ENCODE assay signal across 10 cellular contexts in genomic region chr1:197692965-197693364, GRCh38.
DNase-seq lines count a peak whose midpoint lies in the region; ATAC-seq, FAIRE-seq and TF ChIP-seq lines count a peak whose summit lies in the region.
"Had no signal": no experiment of that assay in that cellular context is flagged by ENCODE, and none has a peak within 500 bp of the region (broad histone marks: within the 10 kb centered on the region; RNA-seq: fewer than 3 reads in every experiment).

No MANE protein-coding gene starts in this region.

- no peaks in the 10 kb centered on the region for H3K4me1 ChIP-seq in ascending aorta

- H3K36me3 ChIP-seq in ascending aorta, result no peaks in the 10 kb centered on the region

- DNase-seq in A172 (ENCODE audit: low spot score) (peak; percentile 29), GM12891 (ENCODE audit: insufficient read length, low spot score) (no peak), NCI-H748 treated with DMSO at 0.1 percent for 48 hours (lab: John Stamatoyannopoulos, UW) (peak; percentile 9), fibroblast of gingiva (ENCODE audit: low read depth) (peak; percentile 4), ascending aorta (ENCODE audit: low spot score in 2 of 2) (no peak), occipital lobe (lab: John Stamatoyannopoulos, UW) (no peak)
- DNase-seq: activated T-cell treated with anti-CD3 and anti-CD28 coated beads, Interleukin-2, amount 50 U/mL, for 4 hours; NCI-H524 treated with DMSO at 0.1 percent for 48 hours had no signal

- no peak for TF ChIP-seq CTCF in ascending aorta (IDR thresholded peaks at IDR 0.05)

- no peak overlapping the region for H3K4me3 ChIP-seq in ascending aorta

- ATAC-seq in HG03159 (IDR thresholded peaks at IDR 0.05; ENCODE audit: unreplicated experiment) (no peak), HG03280 (IDR thresholded peaks at IDR 0.05; ENCODE audit: unreplicated experiment) (no peak)
- ATAC-seq: activated T-cell treated with anti-CD3 and anti-CD28 coated beads, Interleukin-2, amount 50 U/mL, for 4 hours had no signal

- intact Hi-C loops in ascending aorta (cut with DNase I), result no loop called here

- H3K27me3 ChIP-seq in ascending aorta, result no peaks in the 10 kb centered on the region

- peak; percentile 54 for FAIRE-seq in GM12891 (lab: Jason Lieb, UNC)

- H3K9me3 ChIP-seq in ascending aorta, result peaks cover 0 to 7% of the 10 kb centered on the region in 2 donors

- H3K27ac ChIP-seq in ascending aorta, result no peak overlapping the region

- TF ChIP-seq POLR2A in GM12891 (IDR thresholded peaks at IDR 0.05; ENCODE audit: low read depth, low read length), result no peak

TF ChIP-seq in GM12891, 5 proteins besides CTCF, POLR2A, EP300 and RAD21:
- TF ChIP-seq PAX5 (IDR thresholded peaks at IDR 0.05; ENCODE audit: insufficient read depth, low read length, severe bottlenecking) (no peak), TAF1 (IDR thresholded peaks at IDR 0.05; ENCODE audit: low read depth, low read length) (no peak), SPI1 (IDR thresholded peaks at IDR 0.05; ENCODE audit: low read depth, low read length) (no peak), POU2F2 (IDR thresholded peaks at IDR 0.05; ENCODE audit: low read depth, low read length) (no peak), POLR2AphosphoS5 (IDR thresholded peaks at IDR 0.05; ENCODE audit: low read depth, low read length) (no peak)

Comparison
In these comparisons a context has a peak if more than half of its experiments do, and no peak if none do; other contexts are left out.
1. DNase-seq: peak in A172 (single experiment), NCI-H748 treated with DMSO at 0.1 percent for 48 hours (single experiment) and fibroblast of gingiva (single experiment); none in GM12891 (single experiment), ascending aorta (0 of 2) and occipital lobe (single experiment).